Comparison of ENCODE assay signal across 9 cellular contexts in the genomic region with DNA sequence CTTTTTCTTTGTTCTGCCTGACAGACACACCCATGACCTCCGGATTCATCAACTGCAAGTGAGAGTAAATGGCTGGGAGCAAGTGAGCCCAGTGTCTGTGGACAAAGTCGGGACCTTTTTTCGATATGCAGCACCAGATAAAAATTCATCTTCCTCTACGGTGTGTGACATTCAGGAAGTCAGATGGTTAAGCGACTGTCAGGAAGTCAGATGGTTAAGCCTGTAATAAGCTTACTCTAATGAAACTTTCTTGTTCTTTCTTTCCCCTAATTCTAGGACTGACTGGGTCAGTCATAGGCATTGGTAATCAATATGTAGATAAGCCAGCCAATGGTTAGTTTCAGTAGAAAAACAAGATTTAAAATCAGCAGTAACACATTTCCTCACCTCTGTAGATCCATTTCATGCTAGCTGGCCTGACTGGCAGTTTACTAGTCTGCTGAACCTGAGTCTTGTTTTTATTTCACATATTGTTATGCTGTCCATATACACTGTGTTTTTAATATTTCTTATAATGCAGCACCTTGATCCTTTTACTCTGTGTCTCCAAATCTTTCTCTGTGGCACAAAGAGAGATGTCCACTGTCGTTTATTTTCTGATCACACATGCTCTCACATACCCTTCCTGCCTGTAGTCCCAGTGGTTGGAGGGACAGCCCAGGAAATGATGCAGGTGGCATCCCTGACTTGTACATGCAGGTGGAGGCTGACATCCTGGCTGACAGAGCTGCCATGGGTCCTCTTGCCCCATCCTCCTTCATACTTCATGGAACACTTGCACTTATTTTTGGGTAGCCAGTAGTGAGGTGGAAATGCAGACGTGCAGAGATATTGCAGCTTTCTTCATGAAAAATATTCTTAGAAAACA.
A peak's percentile ranks its signal among the peaks of the same experiment; 100 is the strongest.
DNase-seq lines count a peak whose midpoint lies in the region; ATAC-seq, FAIRE-seq and TF ChIP-seq lines count a peak whose summit lies in the region.
"Had no signal": no experiment of that assay in that cellular context is flagged by ENCODE, and none has a peak within 500 bp of the region (broad histone marks: within the 10 kb centered on the region; RNA-seq: fewer than 3 reads in every experiment).

No MANE protein-coding gene starts in this region.

- DNase-seq in DND-41 (no peak), NB4 (ENCODE audit: low read depth) (peak; percentile 7), caudate nucleus (lab: John Stamatoyannopoulos, UW) (no peak), psoas muscle (no peak), NCI-H526 treated with DMSO at 0.1 percent for 48 hours (lab: John Stamatoyannopoulos, UW) (no peak), GM12891 (ENCODE audit: insufficient read length, low spot score) (no peak), hepatic stellate cell (ENCODE audit: low spot score) (no peak)
- DNase-seq in stimulated activated CD4-positive, alpha-beta T cell treated with anti-CD3 and anti-CD28 coated beads, Interleukin-12 subunit alpha, Interleukin-12 subunit beta, amount 100 ng/mL, for 4 hours = no peak
- DNase-seq: NCI-H187 treated with DMSO at 0.1 percent for 48 hours had no signal

- H2AFZ ChIP-seq in DND-41 (ENCODE audit: low read depth, low read length) = no peak overlapping the region

- WGBS in psoas muscle, 3 donors = 61 to 74% (median 73%) methylated on average over 7 of the region's 7 CpGs

- H3K4me3 ChIP-seq in DND-41 (ENCODE audit: low read depth in 1 of 2, low read length in 2 of 2) (no peak overlapping the region), NB4 (ENCODE audit: low read depth, low read length) (no peak overlapping the region), psoas muscle (peak overlapping the region; percentile 48)

- intact Hi-C loops in psoas muscle (cut with DNase I) = loop anchor here in 1 of 2 donors (10.0 kb wide), 1 partner anchor 59 kb away; no protein-coding TSS in a partner anchor

- no peak for FAIRE-seq in GM12891 (lab: Jason Lieb, UNC)

- no peaks in the 10 kb centered on the region for H4K20me1 ChIP-seq in DND-41 (ENCODE audit: insufficient read depth, low read length)

- ATAC-seq in DND-41 (ENCODE audit: insufficient read depth, low read depth) (peak; percentile 35; the same call in 1 of the 3 replicates), psoas muscle (no peak)

- no peaks in the 10 kb centered on the region for H3K79me2 ChIP-seq in DND-41 (ENCODE audit: insufficient read depth, low read length)

- no peak overlapping the region for H3K4me2 ChIP-seq in DND-41 (ENCODE audit: insufficient read depth, low read length)

- TF ChIP-seq CTCF in DND-41 (IDR thresholded peaks at IDR 0.05; ENCODE audit: borderline replicate concordance, extremely low read depth, low read length, poor library complexity, severe bottlenecking) = no peak
- TF ChIP-seq CTCF in NB4 (IDR thresholded peaks at IDR 0.05; ENCODE audit: low read depth, low read length) = no peak
- TF ChIP-seq CTCF in psoas muscle (IDR thresholded peaks at IDR 0.05) = no peak

- H3K9me3 ChIP-seq in DND-41 (ENCODE audit: insufficient read depth, low read length, severe bottlenecking) (peaks cover 16% of the 10 kb centered on the region), psoas muscle (no peaks in the 10 kb centered on the region)

- H3K9ac ChIP-seq in DND-41 (ENCODE audit: low read depth, low read length) = no peak overlapping the region

- TF ChIP-seq POLR2A in NB4 (IDR thresholded peaks at IDR 0.05; ENCODE audit: extremely low read depth, insufficient read length) (no peak), GM12891 (IDR thresholded peaks at IDR 0.05; ENCODE audit: low read depth, low read length) (no peak)

- H3K36me3 ChIP-seq in DND-41 (ENCODE audit: insufficient read depth, low read length) (peaks cover 72% of the 10 kb centered on the region), psoas muscle (ENCODE audit: insufficient read depth in 1 of 2, low read depth in 1 of 2) (peaks cover 5 to 84% of the 10 kb centered on the region in 2 donors)

- no peak overlapping the region for H3K27ac ChIP-seq in DND-41 (ENCODE audit: low read length)
- peak overlapping the region; percentile 77 for H3K27ac ChIP-seq in caudate nucleus (ENCODE audit: low read depth, low read length)
- H3K27ac ChIP-seq in psoas muscle = peak overlapping the region; percentile 54

- H3K27me3 ChIP-seq in DND-41 (ENCODE audit: insufficient read depth, low read length, poor library complexity) (no peaks in the 10 kb centered on the region), psoas muscle (ENCODE audit: insufficient read depth in 3 of 3, low read length in 2 of 3) (no peaks in the 10 kb centered on the region)

- H3K4me1 ChIP-seq in DND-41 (ENCODE audit: insufficient read depth, low read length) (no peaks in the 10 kb centered on the region), psoas muscle (peaks cover 24% of the 10 kb centered on the region)

TF ChIP-seq in GM12891, 5 proteins besides CTCF, POLR2A, EP300 and RAD21:
- TF ChIP-seq TAF1 (IDR thresholded peaks at IDR 0.05; ENCODE audit: low read depth, low read length) (no peak), POLR2AphosphoS5 (IDR thresholded peaks at IDR 0.05; ENCODE audit: low read depth, low read length) (no peak), POU2F2 (IDR thresholded peaks at IDR 0.05; ENCODE audit: low read depth, low read length) (no peak), PAX5 (IDR thresholded peaks at IDR 0.05; ENCODE audit: insufficient read depth, low read length, severe bottlenecking) (no peak), SPI1 (IDR thresholded peaks at IDR 0.05; ENCODE audit: low read depth, low read length) (no peak)
TF ChIP-seq in GM12891: peak in this region for 0.
